ENCODE assay signal across 19 cellular contexts in genomic region chr4:112589207-112589606, GRCh38. TPM values are rescaled to one million over a fixed set of nuclear protein-coding genes. Genes with fewer than 3 reads are reported as not detected.
DNase-seq lines count a peak whose midpoint lies in the region; ATAC-seq, FAIRE-seq and TF ChIP-seq lines count a peak whose summit lies in the region.
"Had no signal": no experiment of that assay in that cellular context is flagged by ENCODE, and none has a peak within 500 bp of the region (broad histone marks: within the 10 kb centered on the region; RNA-seq: fewer than 3 reads in every experiment).

No MANE protein-coding gene starts in this region.

- H3K9me3 Mint-ChIP-seq in MCF 10A (ENCODE audit: unreplicated experiment) (peaks cover 12% of the 10 kb centered on the region), natural killer cell (no peaks in the 10 kb centered on the region)
- H3K9me3 Mint-ChIP-seq in activated T-cell treated with anti-CD3 and anti-CD28 coated beads, Interleukin-2, amount 50 U/mL, for 4 hours: peaks cover 7% of the 10 kb centered on the region

- H3K36me3 Mint-ChIP-seq in MCF 10A (ENCODE audit: insufficient read depth, unreplicated experiment) (peaks cover 4% of the 10 kb centered on the region), natural killer cell (no peaks in the 10 kb centered on the region)
- peaks cover 7% of the 10 kb centered on the region for H3K36me3 Mint-ChIP-seq in activated T-cell treated with anti-CD3 and anti-CD28 coated beads, Interleukin-2, amount 50 U/mL, for 4 hours (ENCODE audit: insufficient read depth)

- POLR2A ChIA-PET in MCF 10A (lab: Yijun Ruan, JAX): no interaction called here

- H3K27me3 ChIP-seq in breast epithelium: no peaks in the 10 kb centered on the region
- H3K27me3 ChIP-seq: neutrophil had no signal

- no peaks in the 10 kb centered on the region for H3K36me3 ChIP-seq in breast epithelium

- no peaks in the 10 kb centered on the region for H3K27me3 Mint-ChIP-seq in MCF 10A (ENCODE audit: insufficient read depth, unreplicated experiment)
- no peaks in the 10 kb centered on the region for H3K27me3 Mint-ChIP-seq in natural killer cell (ENCODE audit: low read depth in 2 of 2)
- no peaks in the 10 kb centered on the region for H3K27me3 Mint-ChIP-seq in activated T-cell treated with anti-CD3 and anti-CD28 coated beads, Interleukin-2, amount 50 U/mL, for 4 hours (ENCODE audit: low read depth)

- DNase-seq in MCF 10A (ENCODE audit: unreplicated experiment): peak; percentile 29
- DNase-seq in breast epithelium (ENCODE audit: low spot score in 2 of 2): no peak
- DNase-seq in RPMI7951 (ENCODE audit: low read depth): peak; percentile 37
- peak; percentile 23 for DNase-seq in fibroblast of peridontal ligament (ENCODE audit: extremely low read depth)
- DNase-seq in urothelium cell line (ENCODE audit: low spot score): peak; percentile 10
- DNase-seq in natural killer cell: no peak
- no peak for DNase-seq in activated T-cell treated with anti-CD3 and anti-CD28 coated beads, Interleukin-2, amount 50 U/mL, for 4 hours
- no peak for DNase-seq in medulla oblongata (ENCODE audit: extremely low spot score)
- DNase-seq: activated CD4-positive, CD25-positive, alpha-beta regulatory T cell treated with anti-CD3 and anti-CD28 coated beads, Interleukin-2, amount 50 U/mL, for 72 hours; activated CD8-positive, alpha-beta memory T cell treated with anti-CD3 and anti-CD28 coated beads, Interleukin-2, amount 50 U/mL, for 48 hours; Caco-2; NCI-H1105 treated with DMSO at 0.1 percent for 48 hours; NCI-H446; small intestine had no signal

- TF ChIP-seq POLR2A in breast epithelium (IDR thresholded peaks at IDR 0.05): no peak

- no TSS peak for BruUV-seq in MCF 10A (replicated peaks; lab: Mats Ljungman, UMichigan)

- no peaks in the 10 kb centered on the region for H3K4me1 Mint-ChIP-seq in MCF 10A (ENCODE audit: insufficient read depth, unreplicated experiment)
- peaks cover 0 to 4% of the 10 kb centered on the region in 2 donors for H3K4me1 Mint-ChIP-seq in natural killer cell
- H3K4me1 Mint-ChIP-seq in activated T-cell treated with anti-CD3 and anti-CD28 coated beads, Interleukin-2, amount 50 U/mL, for 4 hours (ENCODE audit: low read depth): no peaks in the 10 kb centered on the region

- FAIRE-seq in urothelium cell line (lab: Jason Lieb, UNC): no peak
- FAIRE-seq: A204.1, small intestine had no signal

- H3K4me3 ChIP-seq in breast epithelium: no peak overlapping the region
- H3K4me3 ChIP-seq: HAP-1 had no signal

- H3K4me1 ChIP-seq in breast epithelium: no peaks in the 10 kb centered on the region
- H3K4me1 ChIP-seq: Caco-2, HAP-1 had no signal

- H3K27ac ChIP-seq in breast epithelium: no peak overlapping the region
- H3K27ac ChIP-seq: epithelial cell of prostate, neutrophil had no signal

- intact Hi-C loops in MCF 10A (cut with micrococcal nuclease) (no loop called here), breast epithelium (cut with DNase I; ENCODE audit: low total_unique reads) (no loop called here), natural killer cell (cut with micrococcal nuclease) (no loop called here)

- ATAC-seq in natural killer cell: no peak
- no peak for ATAC-seq in activated T-cell treated with anti-CD3 and anti-CD28 coated beads, Interleukin-2, amount 50 U/mL, for 4 hours
- ATAC-seq: activated naive CD4-positive, alpha-beta T cell treated with anti-CD3 and anti-CD28 coated beads, Interleukin-2, amount 50 U/mL, for 72 hours had no signal

- H3K4me3 Mint-ChIP-seq in MCF 10A (ENCODE audit: unreplicated experiment) (no peak overlapping the region), natural killer cell (no peak overlapping the region)
- H3K4me3 Mint-ChIP-seq in activated T-cell treated with anti-CD3 and anti-CD28 coated beads, Interleukin-2, amount 50 U/mL, for 4 hours: no peak overlapping the region

- TF ChIP-seq CTCF in MCF 10A (IDR thresholded peaks at IDR 0.05; ENCODE audit: unreplicated experiment) (no peak), breast epithelium (IDR thresholded peaks at IDR 0.05) (no peak), natural killer cell (IDR thresholded peaks at IDR 0.05) (no peak)

- no peaks in the 10 kb centered on the region for H3K9me3 ChIP-seq in breast epithelium
- H3K9me3 ChIP-seq: Caco-2, HAP-1, neutrophil had no signal

- CTCF ChIA-PET in MCF 10A (lab: Yijun Ruan, JAX): interaction anchor here (0.6 to 1.2 kb wide), 3 partner anchors 12 to 218 kb away, joined by 3 to 5 read pairs (median 3); no protein-coding TSS in a partner anchor

- H3K27ac Mint-ChIP-seq in MCF 10A (ENCODE audit: low read depth, unreplicated experiment) (no peak overlapping the region), natural killer cell (peak overlapping the region in 1 of 2 donors; percentile 2)
- H3K27ac Mint-ChIP-seq: activated naive CD4-positive, alpha-beta T cell treated with anti-CD3 and anti-CD28 coated beads, Interleukin-2, amount 50 U/mL, for 72 hours had no signal

RNA-seq across cellular contexts. Expression of gene ZGRF1, which starts 47.5 kb away (rescaled TPM):
- total RNA-seq in MCF 10A (2022): 6.1 and 6.9 TPM in 2 replicates
- total RNA-seq in breast epithelium: 1 to 10 TPM; 4.9 to 9.4 (median 5.0) TPM
- 11.6 and 21.6 TPM in 2 replicates for total RNA-seq in RPMI7951 (2014; rRNA removed; shearing (Covaris generic))
- 10 to 100 TPM; 13.0 to 25.9 (median 20.0) TPM for total RNA-seq in natural killer cell
- 10 to 100 TPM; 16.8 to 19.7 (median 18.0) TPM for total RNA-seq in activated T-cell treated with anti-CD3 and anti-CD28 coated beads, Interleukin-2, amount 50 U/mL, for 4 hours

RNA-seq across cellular contexts. Expression of gene LARP7, which starts 47.7 kb away (rescaled TPM):
- total RNA-seq in MCF 10A (2022): 33.8 and 36.3 TPM in 2 replicates
- 10 to 100 TPM; 39.3 to 57.5 (median 51.8) TPM for total RNA-seq in breast epithelium
- 29.8 and 33.8 TPM in 2 replicates for total RNA-seq in RPMI7951 (2014; rRNA removed; shearing (Covaris generic))
- total RNA-seq in natural killer cell: 10 to 100 TPM; 45.7 to 55.4 (median 48.4) TPM
- total RNA-seq in activated T-cell treated with anti-CD3 and anti-CD28 coated beads, Interleukin-2, amount 50 U/mL, for 4 hours: 10 to 100 TPM; 26.6 to 38.2 (median 35.4) TPM

Comparison
In these comparisons a context has a peak if more than half of its experiments do, and no peak if none do; other contexts are left out.
1. DNase-seq: peak in MCF 10A (single experiment), RPMI7951 (single experiment), fibroblast of peridontal ligament (single experiment) and urothelium cell line (single experiment); none in breast epithelium (0 of 2), natural killer cell (single experiment), activated T-cell treated with anti-CD3 and anti-CD28 coated beads, Interleukin-2, amount 50 U/mL, for 4 hours (single experiment) and medulla oblongata (single experiment).